ENCODE assay signal across 8 cellular contexts in genomic region chr2:108678198-108678651, GRCh38. TPM values are rescaled to one million over a fixed set of nuclear protein-coding genes. Genes with fewer than 3 reads are reported as not detected.
DNase-seq lines count a peak whose midpoint lies in the region; ATAC-seq, FAIRE-seq and TF ChIP-seq lines count a peak whose summit lies in the region.
"Not testable (repeated sequence)": the region's sequence is repeated elsewhere in the genome, so short reads cannot be mapped to it uniquely, and the experiment has no call there.

No MANE protein-coding gene starts in this region.

- WGBS in HepG2 (ENCODE audit: low lambda C conversion rate): 89% methylated on average over 4 of the region's 4 CpGs

- intact Hi-C loops in HepG2 (cut with micrococcal nuclease; ENCODE audit: unreplicated experiment): not testable (repeated sequence)

- TF ChIP-seq CTCF in AG09309 (IDR thresholded peaks at IDR 0.05; ENCODE audit: control insufficient read depth, insufficient read depth, low read depth, low read length, missing control alignments); astrocyte of the cerebellum (IDR thresholded peaks at IDR 0.05; ENCODE audit: low read depth, low read length, missing control alignments); HepG2 (CRISPR knock-in tag; IDR thresholded peaks at IDR 0.05); retinal pigment epithelial cell (conservative IDR thresholded peaks at IDR 0.05; ENCODE audit: low read depth, low read length): not testable (repeated sequence)

- TF ChIP-seq POLR2A in HepG2 (IDR thresholded peaks at IDR 0.05; ENCODE audit: insufficient read depth in 1 of 2, low read depth in 2 of 2, low read length in 2 of 2): not testable (repeated sequence)

- peaks cover 4 to 21% of the 10 kb centered on the region in 2 experiments for H3K36me3 ChIP-seq in HepG2 (replicated peaks in 1 of 2; ENCODE audit: control insufficient read depth in 1 of 2, insufficient read depth in 2 of 2, low read length in 2 of 2)

- H2AFZ ChIP-seq in HepG2 (ENCODE audit: low read length): not testable (repeated sequence)

- H3K27ac ChIP-seq in HepG2 (ENCODE audit: extremely low read length, insufficient read depth, low read length): not testable (repeated sequence)

- not testable (repeated sequence) for TF ChIP-seq EP300 in HepG2 (IDR thresholded peaks at IDR 0.05; ENCODE audit: low read depth in 2 of 2, low read length in 2 of 2); HepG2 (CRISPR knock-in tag; IDR thresholded peaks at IDR 0.05; ENCODE audit: borderline replicate concordance)

- in situ Hi-C loops in astrocyte of the cerebellum (cut with HindIII; ENCODE audit: low sequenced_read_pairs); HepG2 (cut with HindIII; ENCODE audit: extremely low pct_ligation_motif_present, low pct_unique_long_range_greater_than_20kb): not testable (repeated sequence)

- not testable (repeated sequence) for FAIRE-seq in HepG2 (lab: Jason Lieb, UNC)

- ATAC-seq in HepG2: peak; percentile 52

- H3K4me1 ChIP-seq in HepG2 (ENCODE audit: insufficient read depth, low read length): not testable (repeated sequence)

- not testable (repeated sequence) for H3K4me3 ChIP-seq in AG09309 (ENCODE audit: control insufficient read depth, low read depth, low read length); astrocyte of the cerebellum (ENCODE audit: low read depth, low read length); HepG2 (replicated peaks in 1 of 3; ENCODE audit: insufficient read depth in 1 of 3, low read depth in 2 of 3, low read length in 3 of 3); retinal pigment epithelial cell (ENCODE audit: low read length)

- not testable (repeated sequence) for BruUV-seq in HepG2 (replicated peaks; lab: Mats Ljungman, UMichigan)

- not testable (repeated sequence) for H3K79me2 ChIP-seq in HepG2 (ENCODE audit: insufficient read depth, low read length)

- POLR2A ChIA-PET in HepG2 (lab: Yijun Ruan, JAX): interaction anchor here (0.7 kb wide), 1 partner anchor 43 kb away, joined by 4 read pairs; no protein-coding TSS in a partner anchor

- not testable (repeated sequence) for H4K20me1 ChIP-seq in HepG2 (ENCODE audit: insufficient read depth, low read length)

- H3K9me3 ChIP-seq in HepG2 (ENCODE audit: low read length): not testable (repeated sequence)

- not testable (repeated sequence) for TF ChIP-seq RAD21 in HepG2 (CRISPR knock-in tag; IDR thresholded peaks at IDR 0.05)

- peak; percentile 29 for DNase-seq in AG09309 (ENCODE audit: low read depth)
- peak; percentile 40 for DNase-seq in HCEC 1CT
- DNase-seq in NCI-H146 treated with DMSO at 0.1 percent for 48 hours (lab: John Stamatoyannopoulos, UW; ENCODE audit: unreplicated experiment): peak; percentile 80
- peak; percentile 16 to 23 for DNase-seq in SHP77 (lab: John Stamatoyannopoulos, UW)
- peak; percentile 80 for DNase-seq in astrocyte of the cerebellum (ENCODE audit: low read depth)
- DNase-seq in fibroblast of peridontal ligament (ENCODE audit: extremely low read depth): peak; percentile 64
- not testable (repeated sequence) for DNase-seq in HepG2 (ENCODE audit: low spot score)
- DNase-seq in retinal pigment epithelial cell (ENCODE audit: low read depth): peak; percentile 36

- not testable (repeated sequence) for H3K9ac ChIP-seq in HepG2 (ENCODE audit: insufficient read depth, low read depth, low read length)

- CTCF ChIA-PET in HepG2 (lab: Yijun Ruan, JAX; ENCODE audit: low intra/inter-chr PET ratio, low total read pairs): not testable (repeated sequence)

- H3K27me3 ChIP-seq in HepG2 (ENCODE audit: control insufficient read depth in 1 of 2, insufficient read depth in 2 of 2, low read length in 2 of 2): not testable (repeated sequence)

- H3K4me2 ChIP-seq in HepG2 (ENCODE audit: low read depth, low read length): not testable (repeated sequence)

TF ChIP-seq in HepG2, 621 proteins besides CTCF, POLR2A, EP300 and RAD21:
- TF ChIP-seq TFAP4 (IDR thresholded peaks at IDR 0.05; ENCODE audit: borderline replicate concordance, low read depth): peak; percentile 45; the same call in 1 of the 2 replicates

RNA-seq across cellular contexts. Expression of gene RANBP2, which starts 41.1 kb away (rescaled TPM):
- 87.0 and 151 TPM in 2 replicates for total RNA-seq in HepG2 (2016; rRNA removed; fragmentation: Illumina TruSeq; extraction: Trizol)
- total RNA-seq in HepG2 (2016; cell fraction: cytosol; rRNA removed; fragmentation: Illumina TruSeq; extraction: Trizol; ENCODE audit: low read depth): 7.0 and 7.6 TPM in 2 replicates
- 82.5 and 142 TPM in 2 replicates for total RNA-seq in HepG2 (2016; cell fraction: insoluble cytoplasmic fraction; rRNA removed; fragmentation: Illumina TruSeq; extraction: Trizol)
- 13.7 and 15.9 TPM in 2 replicates for total RNA-seq in HepG2 (2016; cell fraction: membrane; rRNA removed; fragmentation: Illumina TruSeq; extraction: Trizol)
- 111 and 112 TPM in 2 replicates for total RNA-seq in HepG2 (2016; cell fraction: nucleus; rRNA removed; fragmentation: Illumina TruSeq; extraction: Trizol)
- polyA plus RNA-seq in HepG2 (2011; rRNA removed): 10.3 and 12.2 TPM in 2 replicates
- polyA plus RNA-seq in HepG2 (2011; cell fraction: cytosol; rRNA removed): 3.7 and 6.3 TPM in 2 replicates
- polyA plus RNA-seq in HepG2 (2011; cell fraction: nucleus; rRNA removed): 18.3 and 24.1 TPM in 2 replicates
- polyA plus RNA-seq in HepG2 (2012): 28.2 and 32.4 TPM in 2 replicates
- 0.76 and 0.92 TPM in 2 replicates for polyA plus RNA-seq in HepG2 (2016; cell fraction: cytosol; fragmentation: Illumina TruSeq; extraction: Trizol; ENCODE audit: low read depth)
- polyA plus RNA-seq in HepG2 (2016; cell fraction: insoluble cytoplasmic fraction; fragmentation: Illumina TruSeq; extraction: Trizol; ENCODE audit: low read depth): 43.1 and 45.0 TPM in 2 replicates
- 2.0 and 2.6 TPM in 2 replicates for polyA plus RNA-seq in HepG2 (2016; cell fraction: membrane; fragmentation: Illumina TruSeq; extraction: Trizol; ENCODE audit: low read depth)
- polyA plus RNA-seq in HepG2 (2016; cell fraction: nucleus; fragmentation: Illumina TruSeq; extraction: Trizol; ENCODE audit: insufficient read depth, low read depth): 51.9 and 60.3 TPM in 2 replicates
- polyA minus RNA-seq in HepG2 (2011; rRNA and poly(A)+ RNA removed; ENCODE audit: low replicate concordance): 10.9 and 13.0 TPM in 2 replicates
- 30.9 and 34.0 TPM in 2 replicates for polyA minus RNA-seq in HepG2 (2011; cell fraction: cytosol; rRNA and poly(A)+ RNA removed)
- polyA minus RNA-seq in HepG2 (2011; cell fraction: nucleus; rRNA and poly(A)+ RNA removed): 125 and 134 TPM in 2 replicates
